ENCODE assay signal across 13 cellular contexts in genomic region chr1:53218201-53218600, GRCh38. TPM values are rescaled to one million over a fixed set of nuclear protein-coding genes. Genes with fewer than 3 reads are reported as not detected.
DNase-seq lines count a peak whose midpoint lies in the region; ATAC-seq and TF ChIP-seq lines count a peak whose summit lies in the region.
"Had no signal": no experiment of that assay in that cellular context is flagged by ENCODE, and none has a peak within 500 bp of the region (broad histone marks: within the 10 kb centered on the region; RNA-seq: fewer than 3 reads in every experiment).

No MANE protein-coding gene starts in this region.

- H3K9me3 ChIP-seq in CD4-positive, alpha-beta T cell (ENCODE audit: control insufficient read depth, low read length): no peaks in the 10 kb centered on the region
- no peaks in the 10 kb centered on the region for H3K9me3 ChIP-seq in CD8-positive, alpha-beta memory T cell (ENCODE audit: low read length)

- peaks cover 62% of the 10 kb centered on the region for H3K36me3 Mint-ChIP-seq in CD4-positive, alpha-beta T cell (ENCODE audit: low read depth)
- peaks cover 0 to 58% (median 10%) of the 10 kb centered on the region in 3 donors for H3K36me3 Mint-ChIP-seq in CD8-positive, alpha-beta memory T cell
- peaks cover 19% of the 10 kb centered on the region for H3K36me3 Mint-ChIP-seq in brain
- no peaks in the 10 kb centered on the region for H3K36me3 Mint-ChIP-seq in natural killer cell treated with Interleukin-12 subunit alpha and Interleukin-12 subunit beta and Interleukin-15 and Interleukin-18, amount 100 ng/mL, for 72 hours

- DNase-seq in CD4-positive, alpha-beta T cell: no peak
- DNase-seq in CD8-positive, alpha-beta memory T cell: no peak
- DNase-seq in natural killer cell treated with Interleukin-12 subunit alpha and Interleukin-12 subunit beta and Interleukin-15 and Interleukin-18, amount 100 ng/mL, for 72 hours (ENCODE audit: low spot score): no peak
- DNase-seq in AG08395 (ENCODE audit: low spot score) (no peak), SKM-1 (lab: John Stamatoyannopoulos, UW; ENCODE audit: unreplicated experiment) (no peak)
- DNase-seq in stimulated activated CD4-positive, alpha-beta T cell treated with anti-CD3 and anti-CD28 coated beads, Interleukin-2, amount 100 ng/mL, for 48 hours: no peak
- DNase-seq: DMS153, EL, MM.1S, NCI-H1105, NCI-H187 treated with DMSO at 0.1 percent for 48 hours, NCI-H82 had no signal

- peak overlapping the region; percentile 97 for H3K27ac Mint-ChIP-seq in CD4-positive, alpha-beta T cell
- H3K27ac Mint-ChIP-seq in CD8-positive, alpha-beta memory T cell: peak overlapping the region in 5 of 8 donors; percentile 51 to 99 (median 96)
- H3K27ac Mint-ChIP-seq in brain: peak overlapping the region in 4 of 5 experiments; percentile 97 to 99 (median 98)
- H3K27ac Mint-ChIP-seq in natural killer cell treated with Interleukin-12 subunit alpha and Interleukin-12 subunit beta and Interleukin-15 and Interleukin-18, amount 100 ng/mL, for 72 hours: peak overlapping the region; percentile 93 to 95

- peaks cover 16% of the 10 kb centered on the region for H3K4me1 ChIP-seq in CD8-positive, alpha-beta memory T cell (ENCODE audit: insufficient read depth, low read length)

- no peak for ATAC-seq in CD4-positive, alpha-beta T cell (ENCODE audit: poor library complexity)
- ATAC-seq in natural killer cell treated with Interleukin-12 subunit alpha and Interleukin-12 subunit beta and Interleukin-15 and Interleukin-18, amount 100 ng/mL, for 72 hours: no peak

- TF ChIP-seq CTCF in CD4-positive, alpha-beta T cell (IDR thresholded peaks at IDR 0.05): no peak
- no peak for TF ChIP-seq CTCF in brain (conservative IDR thresholded peaks at IDR 0.05)

- H3K9me3 Mint-ChIP-seq in CD4-positive, alpha-beta T cell: no peaks in the 10 kb centered on the region
- no peaks in the 10 kb centered on the region for H3K9me3 Mint-ChIP-seq in CD8-positive, alpha-beta memory T cell
- no peaks in the 10 kb centered on the region for H3K9me3 Mint-ChIP-seq in brain
- no peaks in the 10 kb centered on the region for H3K9me3 Mint-ChIP-seq in natural killer cell treated with Interleukin-12 subunit alpha and Interleukin-12 subunit beta and Interleukin-15 and Interleukin-18, amount 100 ng/mL, for 72 hours

- H3K36me3 ChIP-seq in CD8-positive, alpha-beta memory T cell (ENCODE audit: insufficient read depth, low read length): peaks cover 3% of the 10 kb centered on the region

- H3K4me3 ChIP-seq in CD8-positive, alpha-beta memory T cell (ENCODE audit: low read length): no peak overlapping the region

- H3K27me3 ChIP-seq in CD4-positive, alpha-beta T cell (ENCODE audit: control insufficient read depth, insufficient read depth, low read length): no peaks in the 10 kb centered on the region
- H3K27me3 ChIP-seq in CD8-positive, alpha-beta memory T cell (ENCODE audit: insufficient read depth, low read length, poor library complexity, severe bottlenecking): no peaks in the 10 kb centered on the region

- no peak overlapping the region for H3K27ac ChIP-seq in CD4-positive, alpha-beta T cell (ENCODE audit: low read depth, low read length)
- no peak overlapping the region for H3K27ac ChIP-seq in CD8-positive, alpha-beta memory T cell (ENCODE audit: low read depth, low read length)

- CTCF ChIA-PET in CD4-positive, alpha-beta T cell (lab: Charles Lee): no interaction called here
- CTCF ChIA-PET in CD8-positive, alpha-beta memory T cell (lab: Charles Lee): no interaction called here

- intact Hi-C loops in CD4-positive, alpha-beta T cell (cut with DNase I, micrococcal nuclease): no loop called here

- no peaks in the 10 kb centered on the region for H3K27me3 Mint-ChIP-seq in CD4-positive, alpha-beta T cell
- H3K27me3 Mint-ChIP-seq in CD8-positive, alpha-beta memory T cell: peaks cover 0 to 4% of the 10 kb centered on the region in 2 donors
- H3K27me3 Mint-ChIP-seq in brain: peaks cover 14% of the 10 kb centered on the region
- H3K27me3 Mint-ChIP-seq in natural killer cell treated with Interleukin-12 subunit alpha and Interleukin-12 subunit beta and Interleukin-15 and Interleukin-18, amount 100 ng/mL, for 72 hours: no peaks in the 10 kb centered on the region

- POLR2A ChIA-PET in CD4-positive, alpha-beta T cell (lab: Charles Lee): no interaction called here
- POLR2A ChIA-PET in CD8-positive, alpha-beta memory T cell (lab: Charles Lee): no interaction called here

- peaks cover 35% of the 10 kb centered on the region for H3K4me1 Mint-ChIP-seq in CD4-positive, alpha-beta T cell (ENCODE audit: low read depth)
- peaks cover 23 to 28% (median 26%) of the 10 kb centered on the region in 3 donors for H3K4me1 Mint-ChIP-seq in CD8-positive, alpha-beta memory T cell
- H3K4me1 Mint-ChIP-seq in brain: peaks cover 29% of the 10 kb centered on the region
- peaks cover 14 to 21% of the 10 kb centered on the region in 2 donors for H3K4me1 Mint-ChIP-seq in natural killer cell treated with Interleukin-12 subunit alpha and Interleukin-12 subunit beta and Interleukin-15 and Interleukin-18, amount 100 ng/mL, for 72 hours (ENCODE audit: low read depth in 2 of 2)

- H3K4me3 Mint-ChIP-seq in CD4-positive, alpha-beta T cell: no peak overlapping the region
- H3K4me3 Mint-ChIP-seq in CD8-positive, alpha-beta memory T cell: peak overlapping the region in 2 of 7 donors; percentile 18 to 95
- H3K4me3 Mint-ChIP-seq in brain: peak overlapping the region; percentile 87 to 94 (median 94)
- H3K4me3 Mint-ChIP-seq in natural killer cell treated with Interleukin-12 subunit alpha and Interleukin-12 subunit beta and Interleukin-15 and Interleukin-18, amount 100 ng/mL, for 72 hours: peak overlapping the region; percentile 37

RNA-seq across cellular contexts. Expression of gene CZIB, which starts 2.2 kb away (rescaled TPM):
- 10 to 100 TPM; 28.8 to 28.9 TPM for total RNA-seq in CD4-positive, alpha-beta T cell
- 10 to 100 TPM; 58.0 to 58.4 TPM for total RNA-seq in CD8-positive, alpha-beta memory T cell
- polyA plus RNA-seq in CD8-positive, alpha-beta memory T cell: 60.4 TPM
- polyA plus RNA-seq in brain (ENCODE audit: insufficient read depth, low read depth, low replicate concordance): 79.1 TPM
- total RNA-seq in natural killer cell treated with Interleukin-12 subunit alpha and Interleukin-12 subunit beta and Interleukin-15 and Interleukin-18, amount 100 ng/mL, for 72 hours: 10 to 100 TPM; 37.5 to 44.5 TPM

RNA-seq across cellular contexts. Expression of gene MAGOH, which starts 20.1 kb away (rescaled TPM):
- total RNA-seq in CD4-positive, alpha-beta T cell: 10 to 100 TPM; 59.1 to 65.2 TPM
- 100 to 1,000 TPM; 127 to 129 TPM for total RNA-seq in CD8-positive, alpha-beta memory T cell
- 121 TPM for polyA plus RNA-seq in CD8-positive, alpha-beta memory T cell
- 54.8 TPM for polyA plus RNA-seq in brain (ENCODE audit: insufficient read depth, low read depth, low replicate concordance)
- 10 to 100 TPM; 62.6 to 65.4 TPM for total RNA-seq in natural killer cell treated with Interleukin-12 subunit alpha and Interleukin-12 subunit beta and Interleukin-15 and Interleukin-18, amount 100 ng/mL, for 72 hours

RNA-seq across cellular contexts. Expression of gene CPT2, which starts 21.6 kb away (rescaled TPM):
- 10 to 100 TPM; 10.6 to 12.0 TPM for total RNA-seq in CD4-positive, alpha-beta T cell
- total RNA-seq in CD8-positive, alpha-beta memory T cell: 10 to 100 TPM; 20.5 to 21.4 TPM
- 19.4 TPM for polyA plus RNA-seq in CD8-positive, alpha-beta memory T cell
- 21.5 TPM for polyA plus RNA-seq in brain (ENCODE audit: insufficient read depth, low read depth, low replicate concordance)
- 10 to 100 TPM; 12.3 to 14.7 TPM for total RNA-seq in natural killer cell treated with Interleukin-12 subunit alpha and Interleukin-12 subunit beta and Interleukin-15 and Interleukin-18, amount 100 ng/mL, for 72 hours
